ENCODE assay signal across 8 cellular contexts in the genomic region with DNA sequence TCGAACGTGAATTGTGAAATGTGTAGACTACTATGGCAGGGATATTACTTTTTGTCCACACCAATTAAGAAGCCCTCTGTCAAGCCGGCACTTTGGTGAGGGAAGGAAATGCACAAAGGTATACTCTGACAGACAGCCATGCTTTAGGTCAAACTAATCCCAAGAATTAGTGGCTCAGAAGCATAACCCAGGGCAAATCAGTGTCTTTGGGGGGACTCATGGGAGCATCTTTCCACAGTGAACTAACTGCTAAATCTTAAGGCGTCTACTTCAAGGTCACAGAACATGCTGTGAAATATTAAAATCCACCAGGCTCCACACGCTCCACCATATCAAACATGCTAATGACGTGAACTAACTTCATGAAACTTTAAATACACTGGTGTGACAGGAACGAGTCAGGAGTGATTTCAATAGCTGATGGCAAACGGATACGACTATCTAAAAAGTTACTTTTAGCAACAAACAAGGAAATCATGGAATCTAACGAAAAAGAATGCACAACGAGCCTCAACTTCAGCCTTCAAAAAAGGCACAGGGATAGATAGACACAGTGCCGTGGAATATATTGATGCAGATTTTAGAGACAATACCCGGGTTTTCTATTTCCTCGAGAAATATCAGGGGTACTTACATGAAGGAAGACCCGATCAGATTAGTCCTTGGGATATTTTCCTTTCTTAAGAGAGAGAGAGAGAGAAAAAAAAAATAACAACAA. TPM values are rescaled to one million over a fixed set of nuclear protein-coding genes. Genes with fewer than 3 reads are reported as not detected.
DNase-seq lines count a peak whose midpoint lies in the region; ATAC-seq and TF ChIP-seq lines count a peak whose summit lies in the region.

No MANE protein-coding gene starts in this region.

- H3K56ac ChIP-seq in H9 (ENCODE audit: insufficient read length, low read depth, low read length), result no peak overlapping the region

- peaks cover 21% of the 10 kb centered on the region for H3K23me2 ChIP-seq in H9 (ENCODE audit: insufficient read length, low read depth, low read length, poor library complexity, severe bottlenecking)

- H2BK12ac ChIP-seq in H9 (ENCODE audit: insufficient read length, low read depth, low read length), result no peak overlapping the region

- H3K27ac Mint-ChIP-seq in H9 (no peak overlapping the region), nephron progenitor cell (no peak overlapping the region)

- no CpG with 5 or more reads among the region's 15 CpGs for WGBS in H9 (ENCODE audit: extremely low coverage, insufficient read length, low lambda C conversion rate)

- H3K23ac ChIP-seq in H9 (ENCODE audit: insufficient read length, low read depth, low read length), result no peak overlapping the region

- peak overlapping the region; percentile 81 for H3K4me2 ChIP-seq in H9 (ENCODE audit: insufficient read depth, insufficient read length, low read length)

- no peaks in the 10 kb centered on the region for H3K79me1 ChIP-seq in H9 (ENCODE audit: insufficient read depth, low read depth, low read length, poor library complexity, severe bottlenecking)

- peak overlapping the region; percentile 94 for H2AFZ ChIP-seq in H9 (ENCODE audit: low read length)

- H3K27me3 Mint-ChIP-seq in H9 (ENCODE audit: low read depth), result peaks cover 61% of the 10 kb centered on the region
- H3K27me3 Mint-ChIP-seq in nephron progenitor cell (ENCODE audit: low read depth, poor library complexity), result peaks cover 71% of the 10 kb centered on the region

- H2AK5ac ChIP-seq in H9 (ENCODE audit: insufficient read length, low read length), result no peak overlapping the region

- H3K27ac ChIP-seq in H9 (ENCODE audit: insufficient read length, low read depth, low read length) (no peak overlapping the region), RWPE2 (ENCODE audit: poor library complexity, severe bottlenecking) (no peak overlapping the region)

- H3K4ac ChIP-seq in H9 (ENCODE audit: low read depth, low read length), result no peak overlapping the region

- no peak overlapping the region for H2BK5ac ChIP-seq in H9 (ENCODE audit: insufficient read length, low read length)

- no peaks in the 10 kb centered on the region for H4K20me1 ChIP-seq in H9 (ENCODE audit: control insufficient read depth, insufficient read depth, insufficient read length)

- H3K4me1 ChIP-seq in H9 (ENCODE audit: insufficient read depth, low read length), result no peaks in the 10 kb centered on the region; the same call in none of the 2 replicates
- H3K4me1 ChIP-seq in RWPE2 (ENCODE audit: insufficient read depth, poor library complexity, severe bottlenecking), result no peaks in the 10 kb centered on the region

- no peak overlapping the region for H4K5ac ChIP-seq in H9 (ENCODE audit: insufficient read length, low read depth, low read length)

- H3K9me3 Mint-ChIP-seq in H9 (no peaks in the 10 kb centered on the region), nephron progenitor cell (no peaks in the 10 kb centered on the region)

- no peaks in the 10 kb centered on the region for H3K36me3 ChIP-seq in RWPE2 (ENCODE audit: low read depth)

- no peak overlapping the region for H3K18ac ChIP-seq in H9 (ENCODE audit: insufficient read length, low read depth, low read length)

- no peaks in the 10 kb centered on the region for H3K79me2 ChIP-seq in H9 (ENCODE audit: insufficient read depth, low read length)

- H3K27me3 ChIP-seq in H9 (ENCODE audit: insufficient read depth, low read length) (peaks cover 4% of the 10 kb centered on the region; the same call in 1 of the 2 replicates), RWPE2 (ENCODE audit: insufficient read depth, poor library complexity, severe bottlenecking) (peaks cover 87% of the 10 kb centered on the region)

- H2BK120ac ChIP-seq in H9 (ENCODE audit: low read depth, low read length, poor library complexity, severe bottlenecking), result no peak overlapping the region

- H3K14ac ChIP-seq in H9 (ENCODE audit: insufficient read depth, low read length), result no peak overlapping the region

- H3K4me1 Mint-ChIP-seq in H9 (peaks cover 13 to 24% of the 10 kb centered on the region in 2 experiments), nephron progenitor cell (peaks cover 7% of the 10 kb centered on the region)

- peak overlapping the region; percentile 79 to 94 for H3K4me3 Mint-ChIP-seq in H9
- H3K4me3 Mint-ChIP-seq in nephron progenitor cell, result peak overlapping the region; percentile 95

- H4K91ac ChIP-seq in H9 (ENCODE audit: insufficient read length, low read depth, low read length), result no peak overlapping the region

- H3T11ph ChIP-seq in H9 (ENCODE audit: low read length), result no peak overlapping the region

- DNase-seq in H9, result no peak
- no peak for DNase-seq in RWPE2 (ENCODE audit: low spot score)
- no peak for DNase-seq in epithelial cell of proximal tubule (ENCODE audit: low read depth)
- DNase-seq in nephron progenitor cell, result no peak
- DNase-seq in stimulated activated CD4-positive, alpha-beta T cell treated with anti-CD3 and anti-CD28 coated beads, Interleukin-12 subunit alpha, Interleukin-12 subunit beta, amount 100 ng/mL, for 4 hours, result no peak

- H3K9me3 ChIP-seq in H9 (ENCODE audit: control insufficient read depth, low read depth, low read length), result no peaks in the 10 kb centered on the region
- no peaks in the 10 kb centered on the region for H3K9me3 ChIP-seq in RWPE2 (ENCODE audit: severe bottlenecking)

- no peak for TF ChIP-seq CTCF in H9 (conservative IDR thresholded peaks at IDR 0.05)
- no peak for TF ChIP-seq CTCF in RWPE2 (IDR thresholded peaks at IDR 0.05; ENCODE audit: poor library complexity, severe bottlenecking)
- no peak for TF ChIP-seq CTCF in epithelial cell of proximal tubule (conservative IDR thresholded peaks at IDR 0.05; ENCODE audit: low read depth, low read length)
- no peak for TF ChIP-seq CTCF in nephron progenitor cell (IDR thresholded peaks at IDR 0.05)

- ATAC-seq in RWPE2 (ENCODE audit: low read depth), result no peak
- no peak for ATAC-seq in HG03135 (IDR thresholded peaks at IDR 0.05; ENCODE audit: unreplicated experiment)
- no peak for ATAC-seq in GM19463 (IDR thresholded peaks at IDR 0.05; ENCODE audit: unreplicated experiment)
- no peak for ATAC-seq in GM21737 (IDR thresholded peaks at IDR 0.05; ENCODE audit: unreplicated experiment)

- no peaks in the 10 kb centered on the region for H3K36me3 Mint-ChIP-seq in H9 (ENCODE audit: insufficient read depth in 1 of 3, low read depth in 3 of 3)
- H3K36me3 Mint-ChIP-seq in nephron progenitor cell (ENCODE audit: low read depth), result no peaks in the 10 kb centered on the region

- H3K4me3 ChIP-seq in RWPE2 (ENCODE audit: severe bottlenecking) (peak overlapping the region; percentile 34), epithelial cell of proximal tubule (ENCODE audit: low read depth, low read length) (peak overlapping the region; percentile 69)

- no peak overlapping the region for H4K8ac ChIP-seq in H9 (replicated peaks; ENCODE audit: insufficient read length, low read depth, low read length)

- H2BK20ac ChIP-seq in H9 (ENCODE audit: low read depth, low read length, poor library complexity, severe bottlenecking), result no peak overlapping the region

- H3K9ac ChIP-seq in H9 (ENCODE audit: extremely low read depth, insufficient read length, low read length), result no peak overlapping the region

- no peak overlapping the region for H2BK15ac ChIP-seq in H9 (ENCODE audit: low read depth, low read length)

RNA-seq across cellular contexts. Expression of gene MEF2C, which starts 0.5 kb away (rescaled TPM):
- 0.11 and 0.20 TPM in 2 replicates for total RNA-seq in H9 (2021)
- total RNA-seq in epithelial cell of proximal tubule, result 1.6 and 6.3 TPM in 2 replicates
